Comparison of ENCODE assay signal across 8 cellular contexts in genomic region chr22:33918676-33919590, GRCh38. TPM values are rescaled to one million over a fixed set of nuclear protein-coding genes. Genes with fewer than 3 reads are reported as not detected.
DNase-seq lines count a peak whose midpoint lies in the region; ATAC-seq lines count a peak whose summit lies in the region.

No MANE protein-coding gene starts in this region.

- no peak for DNase-seq in T-helper 1 cell
- DNase-seq in activated T-helper 2 cell treated with anti-CD3 and anti-CD28 coated beads, Interferon-gamma antibody, Interleukin-2, Interleukin-4, amounts not matched to agents 10 μg/mL and 5 μg/mL and 100 μg/mL, durations not matched to agents 14 hours and 24 hours and 36 hours (ENCODE audit: low spot score) = no peak
- no peak for DNase-seq in stimulated activated naive B cell treated with anti-CD40 and anti-IgM and Interleukin-4, amounts not matched to agents 10 μg/mL and 1 μg/mL and 100 μg/mL, for 72 hours
- no peak for DNase-seq in iPS-NIHi11 (ENCODE audit: low spot score)
- DNase-seq in HPDE6-E6E7 (ENCODE audit: extremely low spot score) = no peak

- peaks cover 49% of the 10 kb centered on the region for H3K27me3 Mint-ChIP-seq in T-helper 1 cell treated with Interleukin-12 subunit alpha and Interleukin-12 subunit beta and Interleukin-4 antibody, amounts not matched to agents 30 μg/mL and 1 μg/mL, for 36 hours (ENCODE audit: low read depth)
- peaks cover 43% of the 10 kb centered on the region for H3K27me3 Mint-ChIP-seq in activated T-helper 2 cell treated with anti-CD3 and anti-CD28 coated beads, Interferon-gamma antibody, Interleukin-2, Interleukin-4, amounts not matched to agents 10 μg/mL and 5 μg/mL and 100 μg/mL, durations not matched to agents 14 hours and 24 hours and 36 hours (ENCODE audit: low read depth)
- peaks cover 3 to 21% of the 10 kb centered on the region in 2 donors for H3K27me3 Mint-ChIP-seq in stimulated activated naive B cell treated with anti-CD40 and anti-IgM and Interleukin-4, amounts not matched to agents 10 μg/mL and 1 μg/mL and 100 μg/mL, for 72 hours

- peak; percentile 29 to 57 for ATAC-seq in stimulated activated naive B cell treated with anti-CD40 and anti-IgM and Interleukin-4, amounts not matched to agents 10 μg/mL and 1 μg/mL and 100 μg/mL, for 72 hours (replicated peaks)
- ATAC-seq in GM18867 (IDR thresholded peaks at IDR 0.05; ENCODE audit: unreplicated experiment) = no peak

- peak overlapping the region; percentile 53 for H3K4me3 Mint-ChIP-seq in T-helper 1 cell treated with Interleukin-12 subunit alpha and Interleukin-12 subunit beta and Interleukin-4 antibody, amounts not matched to agents 30 μg/mL and 1 μg/mL, for 36 hours
- H3K4me3 Mint-ChIP-seq in activated T-helper 2 cell treated with anti-CD3 and anti-CD28 coated beads, Interferon-gamma antibody, Interleukin-2, Interleukin-4, amounts not matched to agents 10 μg/mL and 5 μg/mL and 100 μg/mL, durations not matched to agents 14 hours and 24 hours and 36 hours (ENCODE audit: low read depth) = peak overlapping the region; percentile 44
- peak overlapping the region; percentile 83 to 92 for H3K4me3 Mint-ChIP-seq in stimulated activated naive B cell treated with anti-CD40 and anti-IgM and Interleukin-4, amounts not matched to agents 10 μg/mL and 1 μg/mL and 100 μg/mL, for 72 hours

- no peaks in the 10 kb centered on the region for H3K9me3 ChIP-seq in iPS-18c (ENCODE audit: control insufficient read depth, insufficient read depth, low read length)

- peak overlapping the region; percentile 83 for H3K4me3 ChIP-seq in iPS-18c (ENCODE audit: insufficient read depth, low read depth, low read length)

- peaks cover 2% of the 10 kb centered on the region for H3K4me1 Mint-ChIP-seq in T-helper 1 cell treated with Interleukin-12 subunit alpha and Interleukin-12 subunit beta and Interleukin-4 antibody, amounts not matched to agents 30 μg/mL and 1 μg/mL, for 36 hours (ENCODE audit: low read depth)
- H3K4me1 Mint-ChIP-seq in activated T-helper 2 cell treated with anti-CD3 and anti-CD28 coated beads, Interferon-gamma antibody, Interleukin-2, Interleukin-4, amounts not matched to agents 10 μg/mL and 5 μg/mL and 100 μg/mL, durations not matched to agents 14 hours and 24 hours and 36 hours (ENCODE audit: low read depth) = peaks cover 5% of the 10 kb centered on the region
- H3K4me1 Mint-ChIP-seq in stimulated activated naive B cell treated with anti-CD40 and anti-IgM and Interleukin-4, amounts not matched to agents 10 μg/mL and 1 μg/mL and 100 μg/mL, for 72 hours = peaks cover 36 to 62% of the 10 kb centered on the region in 2 donors

- H3K36me3 Mint-ChIP-seq in T-helper 1 cell treated with Interleukin-12 subunit alpha and Interleukin-12 subunit beta and Interleukin-4 antibody, amounts not matched to agents 30 μg/mL and 1 μg/mL, for 36 hours (ENCODE audit: low read depth) = no peaks in the 10 kb centered on the region
- no peaks in the 10 kb centered on the region for H3K36me3 Mint-ChIP-seq in activated T-helper 2 cell treated with anti-CD3 and anti-CD28 coated beads, Interferon-gamma antibody, Interleukin-2, Interleukin-4, amounts not matched to agents 10 μg/mL and 5 μg/mL and 100 μg/mL, durations not matched to agents 14 hours and 24 hours and 36 hours (ENCODE audit: low read depth)
- peaks cover 2 to 4% of the 10 kb centered on the region in 2 donors for H3K36me3 Mint-ChIP-seq in stimulated activated naive B cell treated with anti-CD40 and anti-IgM and Interleukin-4, amounts not matched to agents 10 μg/mL and 1 μg/mL and 100 μg/mL, for 72 hours

- intact Hi-C loops in activated T-helper 2 cell treated with anti-CD3 and anti-CD28 coated beads, Interferon-gamma antibody, Interleukin-2, Interleukin-4, amounts not matched to agents 10 μg/mL and 5 μg/mL and 100 μg/mL, durations not matched to agents 14 hours and 24 hours and 36 hours (cut with micrococcal nuclease) = no loop called here

- no peaks in the 10 kb centered on the region for H3K9me3 Mint-ChIP-seq in T-helper 1 cell treated with Interleukin-12 subunit alpha and Interleukin-12 subunit beta and Interleukin-4 antibody, amounts not matched to agents 30 μg/mL and 1 μg/mL, for 36 hours
- H3K9me3 Mint-ChIP-seq in activated T-helper 2 cell treated with anti-CD3 and anti-CD28 coated beads, Interferon-gamma antibody, Interleukin-2, Interleukin-4, amounts not matched to agents 10 μg/mL and 5 μg/mL and 100 μg/mL, durations not matched to agents 14 hours and 24 hours and 36 hours = no peaks in the 10 kb centered on the region
- H3K9me3 Mint-ChIP-seq in stimulated activated naive B cell treated with anti-CD40 and anti-IgM and Interleukin-4, amounts not matched to agents 10 μg/mL and 1 μg/mL and 100 μg/mL, for 72 hours = no peaks in the 10 kb centered on the region

- H3K27ac Mint-ChIP-seq in T-helper 1 cell treated with Interleukin-12 subunit alpha and Interleukin-12 subunit beta and Interleukin-4 antibody, amounts not matched to agents 30 μg/mL and 1 μg/mL, for 36 hours = no peak overlapping the region
- no peak overlapping the region for H3K27ac Mint-ChIP-seq in activated T-helper 2 cell treated with anti-CD3 and anti-CD28 coated beads, Interferon-gamma antibody, Interleukin-2, Interleukin-4, amounts not matched to agents 10 μg/mL and 5 μg/mL and 100 μg/mL, durations not matched to agents 14 hours and 24 hours and 36 hours
- H3K27ac Mint-ChIP-seq in stimulated activated naive B cell treated with anti-CD40 and anti-IgM and Interleukin-4, amounts not matched to agents 10 μg/mL and 1 μg/mL and 100 μg/mL, for 72 hours = peak overlapping the region; percentile 90

RNA-seq across cellular contexts. Expression of gene LARGE1, which starts 1.3 kb away (rescaled TPM):
- 0.39 and 0.89 TPM in 2 replicates for total RNA-seq in activated T-helper 2 cell treated with anti-CD3 and anti-CD28 coated beads, Interferon-gamma antibody, Interleukin-2, Interleukin-4, amounts not matched to agents 10 μg/mL and 5 μg/mL and 100 μg/mL, durations not matched to agents 14 hours and 24 hours and 36 hours
